Comparison of ENCODE assay signal across 14 cellular contexts in genomic region chr20:5796369-5797040, GRCh38.
"Had no signal": no experiment of that assay in that cellular context is flagged by ENCODE, and none has a peak within 500 bp of the region (broad histone marks: within the 10 kb centered on the region; RNA-seq: fewer than 3 reads in every experiment).

No MANE protein-coding gene starts in this region.

- H3K27ac ChIP-seq: coronary artery, esophagus muscularis mucosa had no signal

- H3K4me3 ChIP-seq: coronary artery, esophagus muscularis mucosa had no signal

- ATAC-seq: activated T-cell treated with anti-CD3 and anti-CD28 coated beads, Interleukin-2, amount 50 U/mL, for 72 hours; left ventricle myocardium superior; SK-N-SH treated with all-trans-retinoic acid at 6 μM for 48 hours had no signal

- H3K9me3 ChIP-seq: esophagus muscularis mucosa had no signal

- DNase-seq: activated CD4-positive, alpha-beta T cell treated with anti-CD3 and anti-CD28 coated beads for 48 hours; activated CD8-positive, alpha-beta memory T cell treated with anti-CD3 and anti-CD28 coated beads, Interleukin-2, amount 50 U/mL, for 48 hours; activated naive CD8-positive, alpha-beta T cell treated with anti-CD3 and anti-CD28 coated beads for 36 hours; activated T-cell treated with anti-CD3 and anti-CD28 coated beads, Interleukin-2, amount 50 U/mL, for 72 hours; amygdala; central memory CD4-positive, alpha-beta T cell; effector CD4-positive, alpha-beta T cell; islet precursor cell; left ventricle myocardium superior; mesenchymal stem cell; stimulated activated CD4-positive, alpha-beta T cell treated with anti-CD3 and anti-CD28 coated beads, Interleukin-2, amount 100 ng/mL, for 24 hours had no signal

- H3K4me1 ChIP-seq: esophagus muscularis mucosa had no signal

- H3K27me3 ChIP-seq: esophagus muscularis mucosa had no signal
